Comparison of ENCODE assay signal across 17 cellular contexts in genomic region chr4:91366561-91366960, GRCh38.
DNase-seq lines count a peak whose midpoint lies in the region; ATAC-seq, FAIRE-seq and TF ChIP-seq lines count a peak whose summit lies in the region.
"Had no signal": no experiment of that assay in that cellular context is flagged by ENCODE, and none has a peak within 500 bp of the region (broad histone marks: within the 10 kb centered on the region; RNA-seq: fewer than 3 reads in every experiment).

No MANE protein-coding gene starts in this region.

- FAIRE-seq in GM18507 (lab: Jason Lieb, UNC) (peak; percentile 12), endothelial cell of umbilical vein (lab: Jason Lieb, UNC) (peak; percentile 55)

- H3K4me3 Mint-ChIP-seq in Calu3 (ENCODE audit: low read depth, unreplicated experiment): no peak overlapping the region
- H3K4me3 Mint-ChIP-seq: CD4-positive, alpha-beta T cell; HFFc6 had no signal

- H3K4me2 ChIP-seq in endothelial cell of umbilical vein (ENCODE audit: insufficient read depth, low read length): no peak overlapping the region

- dilution Hi-C loops in endothelial cell of umbilical vein (cut with MboI; ENCODE audit: extremely low pct_ligation_motif_present, low sequenced_read_pairs): no loop called here

- POLR2A ChIA-PET in endothelial cell of umbilical vein (lab: Charles Lee): no interaction called here

- H3K79me2 ChIP-seq in endothelial cell of umbilical vein (ENCODE audit: control insufficient read depth, insufficient read depth, low read length): no peaks in the 10 kb centered on the region

- H3K9ac ChIP-seq in endothelial cell of umbilical vein (replicated peaks; ENCODE audit: extremely low read depth, insufficient read depth, low read length): no peak overlapping the region

- intact Hi-C loops in endothelial cell of umbilical vein (cut with micrococcal nuclease) (no loop called here), Calu3 (cut with micrococcal nuclease; ENCODE audit: unreplicated experiment) (loop anchor here (10.0 kb wide), 1 partner anchor 138 kb away; no protein-coding TSS in a partner anchor)

- H4K20me1 ChIP-seq in endothelial cell of umbilical vein (replicated peaks; ENCODE audit: control insufficient read depth, extremely low read depth, insufficient read depth, low read length): no peaks in the 10 kb centered on the region

- no TSS peak for BruUV-seq in endothelial cell of umbilical vein (replicated peaks; lab: Mats Ljungman, UMichigan)
- no TSS peak for BruUV-seq in Calu3 (replicated peaks; lab: Mats Ljungman, UMichigan)

- ATAC-seq in GM18909 (IDR thresholded peaks at IDR 0.05; ENCODE audit: poor library complexity, unreplicated experiment) (peak; percentile 44), HG02759 (IDR thresholded peaks at IDR 0.05; ENCODE audit: unreplicated experiment) (peak; percentile 53), GM19035 (IDR thresholded peaks at IDR 0.05; ENCODE audit: unreplicated experiment) (no peak)
- ATAC-seq: HCT116 had no signal

- DNase-seq in GM18507 (ENCODE audit: extremely low spot score, insufficient read length, low read depth) (no peak), endothelial cell of umbilical vein (ENCODE audit: low read depth, low spot score) (no peak), Calu3 (no peak), AML-193 (lab: John Stamatoyannopoulos, UW) (no peak)
- DNase-seq: CD4-positive, alpha-beta T cell; DMS79 treated with DMSO at 0.1 percent for 48 hours; GF-D8; GOT3; H7; HFFc6; Kasumi-1; KG1 had no signal

- TF ChIP-seq POLR2A in endothelial cell of umbilical vein (IDR thresholded peaks at IDR 0.05; ENCODE audit: low read depth, low read length): no peak

- no peaks in the 10 kb centered on the region for H3K9me3 ChIP-seq in endothelial cell of umbilical vein (replicated peaks; ENCODE audit: control insufficient read depth, insufficient read depth, low read length)

- no peak overlapping the region for H3K27ac Mint-ChIP-seq in Calu3 (ENCODE audit: unreplicated experiment)
- H3K27ac Mint-ChIP-seq: CD4-positive, alpha-beta T cell; HFFc6 had no signal

- H3K27ac ChIP-seq in endothelial cell of umbilical vein (ENCODE audit: insufficient read depth, low read depth, low read length): no peak overlapping the region
- H3K27ac ChIP-seq: C4-2B had no signal

- no peaks in the 10 kb centered on the region for H3K36me3 ChIP-seq in endothelial cell of umbilical vein (ENCODE audit: control insufficient read depth in 2 of 2, extremely low read depth in 1 of 2, insufficient read depth in 2 of 2, low read length in 2 of 2)

- no peaks in the 10 kb centered on the region for H3K27me3 ChIP-seq in endothelial cell of umbilical vein (ENCODE audit: control insufficient read depth in 2 of 2, insufficient read depth in 2 of 2, low read length in 2 of 2)

- peaks cover 7% of the 10 kb centered on the region for H3K4me1 Mint-ChIP-seq in Calu3 (ENCODE audit: low read depth, unreplicated experiment)

- no peak overlapping the region for H3K4me3 ChIP-seq in endothelial cell of umbilical vein (replicated peaks in 1 of 3; ENCODE audit: insufficient read depth in 1 of 3, low read depth in 1 of 3, low read length in 3 of 3)

- no peaks in the 10 kb centered on the region for H3K36me3 Mint-ChIP-seq in Calu3 (ENCODE audit: insufficient read depth, unreplicated experiment)

- TF ChIP-seq CTCF in endothelial cell of umbilical vein (IDR thresholded peaks at IDR 0.05; ENCODE audit: extremely low read depth in 1 of 2, insufficient read depth in 1 of 2, low read depth in 1 of 2, low read length in 2 of 2) (no peak), Calu3 (IDR thresholded peaks at IDR 0.05; ENCODE audit: unreplicated experiment) (no peak)

- no peaks in the 10 kb centered on the region for H3K9me3 Mint-ChIP-seq in Calu3 (ENCODE audit: low read depth, unreplicated experiment)

- no peaks in the 10 kb centered on the region for H3K27me3 Mint-ChIP-seq in Calu3 (ENCODE audit: unreplicated experiment)
- H3K27me3 Mint-ChIP-seq: CD4-positive, alpha-beta T cell had no signal

- CTCF ChIA-PET in endothelial cell of umbilical vein (lab: Charles Lee) (no interaction called here), Calu3 (lab: Charles Lee) (no interaction called here)

- H3K4me1 ChIP-seq in endothelial cell of umbilical vein (ENCODE audit: control insufficient read depth, extremely low read depth, insufficient read depth, low read length): no peaks in the 10 kb centered on the region

- H2AFZ ChIP-seq in endothelial cell of umbilical vein (ENCODE audit: low read depth, low read length): no peak overlapping the region

- H3K9me1 ChIP-seq in endothelial cell of umbilical vein (replicated peaks; ENCODE audit: control insufficient read depth, extremely low read depth, insufficient read depth, low read length): no peaks in the 10 kb centered on the region

TF ChIP-seq in endothelial cell of umbilical vein, 7 proteins besides CTCF, POLR2A, EP300 and RAD21:
- TF ChIP-seq JUN (IDR thresholded peaks at IDR 0.05; ENCODE audit: borderline replicate concordance, insufficient read depth, insufficient read length, low read depth) (no peak), MAX (IDR thresholded peaks at IDR 0.05; ENCODE audit: insufficient read depth, insufficient read length) (no peak), FOS (IDR thresholded peaks at IDR 0.05; ENCODE audit: borderline replicate concordance, insufficient read depth, low read length) (no peak), POLR2AphosphoS5 (IDR thresholded peaks at IDR 0.05; ENCODE audit: insufficient read depth, low read depth, low read length) (no peak), EZH2 (IDR thresholded peaks at IDR 0.05; ENCODE audit: borderline replicate concordance, low read depth, low read length, severe bottlenecking) (no peak), GATA2 (IDR thresholded peaks at IDR 0.05; ENCODE audit: insufficient read depth, insufficient read length, low read depth, low read length) (no peak), MYC (IDR thresholded peaks at IDR 0.05; ENCODE audit: low read depth, low read length) (no peak)
